In the genomic region with DNA sequence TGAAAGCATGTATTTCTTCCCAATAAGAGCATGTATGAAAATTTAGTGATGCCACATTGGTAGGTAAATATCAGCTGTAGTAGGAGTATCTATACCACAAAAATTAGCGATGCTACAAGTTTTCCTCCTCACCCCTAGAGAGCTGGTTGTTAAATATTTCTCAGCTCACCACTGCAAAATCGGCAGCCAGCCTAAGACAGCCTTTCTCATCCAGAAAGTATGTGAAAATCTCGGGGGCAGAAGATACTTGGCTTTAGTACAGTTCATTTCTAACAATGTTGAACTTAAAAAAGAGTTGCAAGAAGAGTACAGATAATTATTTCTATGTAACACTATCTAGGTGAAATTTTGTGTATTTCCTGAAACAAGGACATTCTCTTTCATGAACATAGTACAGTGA, we compare ENCODE assay signal across 18 cellular contexts.
DNase-seq lines count a peak whose midpoint lies in the region; ATAC-seq and TF ChIP-seq lines count a peak whose summit lies in the region.
"Had no signal": no experiment of that assay in that cellular context is flagged by ENCODE, and none has a peak within 500 bp of the region (broad histone marks: within the 10 kb centered on the region; RNA-seq: fewer than 3 reads in every experiment).

No MANE protein-coding gene starts in this region.

- H3K9me3 ChIP-seq in SK-N-SH = no peaks in the 10 kb centered on the region
- no peaks in the 10 kb centered on the region for H3K9me3 ChIP-seq in vagina
- H3K9me3 ChIP-seq: BLaER1 treated with 17β-estradiol and CSF1 and Interleukin-3, amounts not matched to agents 10 nM and 100 nM; esophagus squamous epithelium; left lung; Peyer's patch; right lobe of liver had no signal

- POLR2A ChIA-PET in BJ (lab: Charles Lee) (no interaction called here), SK-N-SH (lab: Yijun Ruan, JAX) (no interaction called here)

- H3K4me2 ChIP-seq in SK-N-SH = peak overlapping the region; percentile 50; the same call in 1 of the 2 replicates
- H3K4me2 ChIP-seq: BLaER1 treated with 17β-estradiol and CSF1 and Interleukin-3, amounts not matched to agents 10 nM and 100 nM had no signal

- H3F3A ChIP-seq in SK-N-SH (replicated peaks; ENCODE audit: insufficient read depth) = peaks cover 18% of the 10 kb centered on the region

- H3K4me1 ChIP-seq in SK-N-SH (ENCODE audit: control insufficient read depth in 1 of 2, insufficient read depth in 2 of 2, low read depth in 1 of 2, low read length in 1 of 2) (peaks cover 3 to 4% of the 10 kb centered on the region in 2 experiments; a peak in 2 of 4 replicates), vagina (no peaks in the 10 kb centered on the region)
- H3K4me1 ChIP-seq: esophagus squamous epithelium, left lung, Peyer's patch, right lobe of liver had no signal

- CTCF ChIA-PET in BJ (lab: Yijun Ruan, JAX) = interaction anchor here (1.7 kb wide), 1 partner anchor 13 kb away, joined by 3 read pairs; no protein-coding TSS in a partner anchor
- CTCF ChIA-PET in SK-N-SH (lab: Yijun Ruan, JAX) = no interaction called here

- H3K27me3 ChIP-seq in BJ (ENCODE audit: control insufficient read depth, insufficient read depth, low read length) (no peaks in the 10 kb centered on the region), SK-N-SH (ENCODE audit: insufficient read depth) (no peaks in the 10 kb centered on the region), vagina (no peaks in the 10 kb centered on the region)
- H3K27me3 ChIP-seq: BLaER1 treated with 17β-estradiol and CSF1 and Interleukin-3, amounts not matched to agents 10 nM and 100 nM; esophagus squamous epithelium; left lung; Peyer's patch; right lobe of liver had no signal

- H3K36me3 ChIP-seq in BJ (ENCODE audit: control insufficient read depth, insufficient read depth, low read length) (no peaks in the 10 kb centered on the region), SK-N-SH (replicated peaks in 1 of 2; ENCODE audit: control insufficient read depth in 1 of 2, insufficient read depth in 2 of 2, low read length in 1 of 2) (peaks cover 0 to 34% of the 10 kb centered on the region in 2 experiments), vagina (no peaks in the 10 kb centered on the region)
- H3K36me3 ChIP-seq: BLaER1 treated with 17β-estradiol and CSF1 and Interleukin-3, amounts not matched to agents 10 nM and 100 nM; esophagus squamous epithelium; Peyer's patch; right lobe of liver had no signal

- DNase-seq in BJ (ENCODE audit: low read depth) (peak; percentile 23), SK-N-SH (no peak), fibroblast of gingiva (ENCODE audit: low read depth) (peak; percentile 82), skeletal muscle cell (ENCODE audit: low read depth) (peak; percentile 55), caudate nucleus (lab: John Stamatoyannopoulos, UW) (no peak), vagina (ENCODE audit: extremely low spot score in 2 of 2) (no peak)
- DNase-seq: activated CD4-positive, alpha-beta T cell treated with anti-CD3 and anti-CD28 coated beads, Interleukin-2, amount 10 ng/mL, durations not matched to agents 24 days and 14 days; activated CD8-positive, alpha-beta memory T cell treated with anti-CD3 and anti-CD28 coated beads, Interleukin-2, amount 50 U/mL, for 48 hours; activated gamma-delta T cell treated with Interleukin-2 at 50 U/mL for 16 hours; esophagus squamous epithelium; H7; left lung; NCI-H1417; Peyer's patch; right lobe of liver had no signal

- TF ChIP-seq EP300 in SK-N-SH (IDR thresholded peaks at IDR 0.05; ENCODE audit: borderline replicate concordance in 1 of 2, low read depth in 1 of 2, low read length in 1 of 2) = no peak

- H3K4me3 ChIP-seq in BJ (ENCODE audit: low read depth, low read length) (no peak overlapping the region), SK-N-SH (ENCODE audit: low read depth in 2 of 2, low read length in 1 of 2) (peak overlapping the region in 1 of 2 experiments; percentile 26; a peak in 1 of 4 replicates), skeletal muscle cell (ENCODE audit: low read depth, low read length) (no peak overlapping the region), vagina (no peak overlapping the region)
- H3K4me3 ChIP-seq: BLaER1 treated with 17β-estradiol and CSF1 and Interleukin-3, amounts not matched to agents 10 nM and 100 nM; esophagus squamous epithelium; left lung; Peyer's patch; right lobe of liver had no signal

- H3K27ac ChIP-seq in SK-N-SH (ENCODE audit: low read depth in 2 of 2, low read length in 1 of 2) (peak overlapping the region; percentile 61 to 77; a peak in 3 of 4 replicates), caudate nucleus (ENCODE audit: low read depth, low read length) (no peak overlapping the region), vagina (no peak overlapping the region)
- H3K27ac ChIP-seq: BLaER1 treated with 17β-estradiol and CSF1 and Interleukin-3, amounts not matched to agents 10 nM and 100 nM; left lung; Peyer's patch; right lobe of liver had no signal

- H2AFZ ChIP-seq in SK-N-SH (ENCODE audit: low read depth) = peak overlapping the region; percentile 29; the same call in 1 of the 2 replicates

- no peaks in the 10 kb centered on the region for H3K9me2 ChIP-seq in SK-N-SH

- TF ChIP-seq RAD21 in SK-N-SH (IDR thresholded peaks at IDR 0.05; ENCODE audit: low read length) = no peak

- no peak for TF ChIP-seq CTCF in BJ (IDR thresholded peaks at IDR 0.05; ENCODE audit: insufficient read depth, low read depth, low read length)
- TF ChIP-seq CTCF in SK-N-SH (IDR thresholded peaks at IDR 0.05) = no peak
- no peak for TF ChIP-seq CTCF in vagina (IDR thresholded peaks at IDR 0.05)

- 3% methylated on average over 3 of the region's 3 CpGs for WGBS in SK-N-SH (ENCODE audit: low lambda C conversion rate)

- intact Hi-C loops in vagina (cut with DNase I) = no loop called here

- no peak for TF ChIP-seq POLR2A in vagina (IDR thresholded peaks at IDR 0.05)

- H3K9ac ChIP-seq in SK-N-SH = no peak overlapping the region; the same call in 1 of the 2 replicates
- H3K9ac ChIP-seq: BLaER1 treated with 17β-estradiol and CSF1 and Interleukin-3, amounts not matched to agents 10 nM and 100 nM had no signal

- ATAC-seq in HG02981 (IDR thresholded peaks at IDR 0.05; ENCODE audit: unreplicated experiment) = no peak
- no peak for ATAC-seq in HG03196 (IDR thresholded peaks at IDR 0.05; ENCODE audit: unreplicated experiment)
- ATAC-seq: left lung, right lobe of liver had no signal

- H3K79me2 ChIP-seq in SK-N-SH (ENCODE audit: insufficient read depth) = no peaks in the 10 kb centered on the region

- no peaks in the 10 kb centered on the region for H4K20me1 ChIP-seq in SK-N-SH (ENCODE audit: insufficient read depth)
- H4K20me1 ChIP-seq: BLaER1 treated with 17β-estradiol and CSF1 and Interleukin-3, amounts not matched to agents 10 nM and 100 nM had no signal

TF ChIP-seq in SK-N-SH, 30 proteins besides CTCF, POLR2A, EP300 and RAD21:
- TF ChIP-seq JUND (IDR thresholded peaks at IDR 0.05) (peak; percentile 11; the same call in 1 of the 2 replicates), NFIC (IDR thresholded peaks at IDR 0.05; ENCODE audit: borderline replicate concordance) (0 out of 2 replicates have a peak, but pooled peaks have one; percentile 17)
- TF ChIP-seq, protein P1, sequence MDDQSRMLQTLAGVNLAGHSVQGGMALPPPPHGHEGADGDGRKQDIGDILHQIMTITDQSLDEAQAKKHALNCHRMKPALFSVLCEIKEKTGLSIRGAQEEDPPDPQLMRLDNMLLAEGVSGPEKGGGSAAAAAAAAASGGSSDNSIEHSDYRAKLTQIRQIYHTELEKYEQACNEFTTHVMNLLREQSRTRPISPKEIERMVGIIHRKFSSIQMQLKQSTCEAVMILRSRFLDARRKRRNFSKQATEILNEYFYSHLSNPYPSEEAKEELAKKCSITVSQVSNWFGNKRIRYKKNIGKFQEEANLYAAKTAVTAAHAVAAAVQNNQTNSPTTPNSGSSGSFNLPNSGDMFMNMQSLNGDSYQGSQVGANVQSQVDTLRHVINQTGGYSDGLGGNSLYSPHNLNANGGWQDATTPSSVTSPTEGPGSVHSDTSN (IDR thresholded peaks at IDR 0.05) = no peak

Comparison
In these comparisons a context has a peak if more than half of its experiments do, and no peak if none do; other contexts are left out.
1. DNase-seq: peak in BJ (single experiment), fibroblast of gingiva (single experiment) and skeletal muscle cell (single experiment); none in SK-N-SH (single experiment), caudate nucleus (0 of 61) and vagina (0 of 2).
2. H3K27ac ChIP-seq: peak in SK-N-SH (2 of 2); none in caudate nucleus (single experiment) and vagina (single experiment).